26 cellular contexts compared by ENCODE assay signal in the genomic region with DNA sequence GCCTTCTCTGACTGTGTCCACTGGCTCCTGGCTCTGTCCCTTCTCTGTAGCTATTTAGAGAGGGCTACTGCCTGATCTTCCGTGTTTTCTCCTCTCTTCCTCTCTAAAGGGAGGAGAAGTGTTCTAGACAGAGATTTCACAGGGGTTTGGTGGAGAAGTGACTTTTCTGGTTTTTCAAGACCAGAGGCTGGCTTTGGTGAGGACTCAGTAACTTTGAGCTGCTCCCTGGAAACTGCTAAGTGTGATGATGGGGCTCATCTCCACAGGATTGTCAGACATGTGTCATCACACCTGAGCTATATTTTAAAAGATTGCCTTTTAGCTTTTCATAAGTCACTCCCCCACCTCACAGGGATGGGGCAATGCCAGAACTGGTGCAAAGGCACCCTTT. TPM values are rescaled to one million over a fixed set of nuclear protein-coding genes. Genes with fewer than 3 reads are reported as not detected.
DNase-seq lines count a peak whose midpoint lies in the region; ATAC-seq, FAIRE-seq and TF ChIP-seq lines count a peak whose summit lies in the region.
"Had no signal": no experiment of that assay in that cellular context is flagged by ENCODE, and none has a peak within 500 bp of the region (broad histone marks: within the 10 kb centered on the region; RNA-seq: fewer than 3 reads in every experiment).

No MANE protein-coding gene starts in this region.

- H3K4me2 ChIP-seq in mesendoderm (ENCODE audit: low read length) = no peak overlapping the region
- H3K4me2 ChIP-seq: BLaER1, hepatocyte, neural progenitor cell had no signal

- no peak for TF ChIP-seq CTCF in CD8-positive, alpha-beta T cell (IDR thresholded peaks at IDR 0.05)
- TF ChIP-seq CTCF in bronchial epithelial cell (IDR thresholded peaks at IDR 0.05; ENCODE audit: insufficient read depth, low read length, severe bottlenecking) (no peak), progenitor cell of endocrine pancreas (IDR thresholded peaks at IDR 0.05; ENCODE audit: unreplicated experiment) (no peak)

- POLR2A ChIA-PET in activated CD4-positive, alpha-beta T cell treated with anti-CD3 and anti-CD28 coated beads, Interleukin-2, amount 10 ng/mL, durations not matched to agents 7 days and 5 days (lab: Charles Lee) = no interaction called here
- POLR2A ChIA-PET in CD8-positive, alpha-beta T cell (lab: Charles Lee) = interaction anchor here (1.0 to 1.1 kb wide), 2 partner anchors 22 to 43 kb away, joined by 3 to 4 read pairs; no protein-coding TSS in a partner anchor

- no peak for ATAC-seq in CD8-positive, alpha-beta T cell
- ATAC-seq: activated T-helper 17 cell treated with anti-CD3 and anti-CD28 coated beads, Interleukin-2, amount 50 U/mL, for 72 hours; stimulated activated naive CD8-positive, alpha-beta T cell treated with anti-CD3 and anti-CD28 coated beads, Interleukin-15, Interleukin-2, amounts not matched to agents 100 U/mL and 50 U/mL, for 24 hours had no signal

- H3K36me3 ChIP-seq in CD8-positive, alpha-beta T cell (ENCODE audit: insufficient read depth, low read length) = no peaks in the 10 kb centered on the region
- H3K36me3 ChIP-seq in bronchial epithelial cell (ENCODE audit: control insufficient read depth, insufficient read depth, low read length) (no peaks in the 10 kb centered on the region), mesendoderm (ENCODE audit: control insufficient read depth, insufficient read depth, low read length) (no peaks in the 10 kb centered on the region)
- H3K36me3 ChIP-seq: BLaER1, cardiac muscle cell, neural progenitor cell, upper lobe of left lung had no signal

- H3K56ac ChIP-seq in mesendoderm (ENCODE audit: low read length) = no peak overlapping the region

- FAIRE-seq in bronchial epithelial cell (lab: Jason Lieb, UNC) = no peak

- intact Hi-C loops in CD8-positive, alpha-beta T cell (cut with DNase I, micrococcal nuclease) = no loop called here

- H3K27me3 Mint-ChIP-seq in activated CD4-positive, alpha-beta T cell treated with anti-CD3 and anti-CD28 coated beads, Interleukin-2, amount 10 ng/mL, durations not matched to agents 7 days and 5 days = no peaks in the 10 kb centered on the region
- H3K27me3 Mint-ChIP-seq in CD8-positive, alpha-beta T cell (ENCODE audit: low read depth) = no peaks in the 10 kb centered on the region
- peaks cover 68% of the 10 kb centered on the region for H3K27me3 Mint-ChIP-seq in progenitor cell of endocrine pancreas
- H3K27me3 Mint-ChIP-seq: activated T-helper 17 cell treated with anti-CD3 and anti-CD28 coated beads, Interleukin-2, amount 50 U/mL, for 72 hours had no signal

- no peak overlapping the region for H2BK5ac ChIP-seq in mesendoderm (ENCODE audit: low read length)

- H2AK5ac ChIP-seq in mesendoderm (ENCODE audit: low read length) = no peak overlapping the region

- no peaks in the 10 kb centered on the region for H3K9me3 ChIP-seq in CD8-positive, alpha-beta T cell (ENCODE audit: low read length)
- H3K9me3 ChIP-seq: BLaER1, upper lobe of left lung had no signal

- H3K79me1 ChIP-seq in mesendoderm (ENCODE audit: low read length) = no peaks in the 10 kb centered on the region

- no peaks in the 10 kb centered on the region for H3K27me3 ChIP-seq in CD8-positive, alpha-beta T cell (ENCODE audit: insufficient read depth, low read length)
- H3K27me3 ChIP-seq in bronchial epithelial cell (ENCODE audit: control insufficient read depth, insufficient read depth, low read length) (peaks cover 9% of the 10 kb centered on the region), mesendoderm (ENCODE audit: insufficient read depth, low read length, poor library complexity) (peaks cover 10% of the 10 kb centered on the region)

- no peak overlapping the region for H3K27ac ChIP-seq in CD8-positive, alpha-beta T cell (ENCODE audit: low read depth, low read length)
- H3K27ac ChIP-seq in mesendoderm (ENCODE audit: low read depth, low read length) = no peak overlapping the region
- H3K27ac ChIP-seq: BLaER1, cardiac muscle cell, hepatocyte, neural progenitor cell, upper lobe of left lung had no signal

- H3K4me1 Mint-ChIP-seq in activated CD4-positive, alpha-beta T cell treated with anti-CD3 and anti-CD28 coated beads, Interleukin-2, amount 10 ng/mL, durations not matched to agents 7 days and 5 days = peaks cover 68% of the 10 kb centered on the region
- H3K4me1 Mint-ChIP-seq in CD8-positive, alpha-beta T cell (ENCODE audit: low read depth) = peaks cover 78% of the 10 kb centered on the region
- H3K4me1 Mint-ChIP-seq in progenitor cell of endocrine pancreas (ENCODE audit: low read depth) = peaks cover under 1% of the 10 kb centered on the region

- H3K36me3 Mint-ChIP-seq in activated CD4-positive, alpha-beta T cell treated with anti-CD3 and anti-CD28 coated beads, Interleukin-2, amount 10 ng/mL, durations not matched to agents 7 days and 5 days (ENCODE audit: low read depth) = peaks cover 64% of the 10 kb centered on the region
- peaks cover 24% of the 10 kb centered on the region for H3K36me3 Mint-ChIP-seq in CD8-positive, alpha-beta T cell
- H3K36me3 Mint-ChIP-seq in progenitor cell of endocrine pancreas (ENCODE audit: insufficient read depth) = no peaks in the 10 kb centered on the region
- H3K36me3 Mint-ChIP-seq: neural progenitor cell had no signal

- no peak overlapping the region for H4K8ac ChIP-seq in mesendoderm (ENCODE audit: low read depth, low read length)

- H3K79me2 ChIP-seq in mesendoderm (ENCODE audit: control insufficient read depth, insufficient read depth, low read length) = no peaks in the 10 kb centered on the region
- H3K79me2 ChIP-seq: hepatocyte had no signal

- H3K4me1 ChIP-seq in CD8-positive, alpha-beta T cell (ENCODE audit: insufficient read depth, low read length) = peaks cover 87% of the 10 kb centered on the region
- H3K4me1 ChIP-seq in mesendoderm (ENCODE audit: control insufficient read depth, low read depth, low read length) = no peaks in the 10 kb centered on the region
- H3K4me1 ChIP-seq: BLaER1, neural progenitor cell had no signal

- no peak overlapping the region for H3K4me3 Mint-ChIP-seq in activated CD4-positive, alpha-beta T cell treated with anti-CD3 and anti-CD28 coated beads, Interleukin-2, amount 10 ng/mL, durations not matched to agents 7 days and 5 days
- no peak overlapping the region for H3K4me3 Mint-ChIP-seq in CD8-positive, alpha-beta T cell
- H3K4me3 Mint-ChIP-seq in progenitor cell of endocrine pancreas (ENCODE audit: low read depth) = no peak overlapping the region
- H3K4me3 Mint-ChIP-seq: activated T-helper 17 cell treated with anti-CD3 and anti-CD28 coated beads, Interleukin-2, amount 50 U/mL, for 72 hours; neural progenitor cell had no signal

- H3K27ac Mint-ChIP-seq in activated CD4-positive, alpha-beta T cell treated with anti-CD3 and anti-CD28 coated beads, Interleukin-2, amount 10 ng/mL, durations not matched to agents 7 days and 5 days = peak overlapping the region; percentile 4
- H3K27ac Mint-ChIP-seq in CD8-positive, alpha-beta T cell = peak overlapping the region; percentile 22
- peak overlapping the region; percentile 20 for H3K27ac Mint-ChIP-seq in progenitor cell of endocrine pancreas
- H3K27ac Mint-ChIP-seq: activated T-helper 17 cell treated with anti-CD3 and anti-CD28 coated beads, Interleukin-2, amount 50 U/mL, for 72 hours; neural progenitor cell had no signal

- CTCF ChIA-PET in activated CD4-positive, alpha-beta T cell treated with anti-CD3 and anti-CD28 coated beads, Interleukin-2, amount 10 ng/mL, durations not matched to agents 7 days and 5 days (lab: Charles Lee) = interaction anchor here (2.0 to 2.9 kb wide), 3 partner anchors 9 to 48 kb away, joined by 8 to 13 read pairs (median 10); no protein-coding TSS in a partner anchor
- CTCF ChIA-PET in CD8-positive, alpha-beta T cell (lab: Charles Lee) = interaction anchor here (0.9 to 6.0 kb wide), 5 partner anchors 9 to 83 kb away, joined by 3 to 30 read pairs (median 10); no protein-coding TSS in a partner anchor

- no peak for DNase-seq in activated CD4-positive, alpha-beta T cell treated with anti-CD3 and anti-CD28 coated beads, Interleukin-2, amount 10 ng/mL, durations not matched to agents 7 days and 5 days
- DNase-seq in activated CD4-positive, alpha-beta T cell treated with anti-CD3 and anti-CD28 coated beads, Interleukin-2, amount 50 U/mL, for 4 hours = no peak
- no peak for DNase-seq in CD8-positive, alpha-beta T cell
- DNase-seq in bronchial epithelial cell (ENCODE audit: low read depth) (peak; percentile 14), progenitor cell of endocrine pancreas (ENCODE audit: low spot score, unreplicated experiment) (no peak), mesendoderm (no peak), NCI-H2227 (lab: John Stamatoyannopoulos, UW; ENCODE audit: unreplicated experiment) (no peak)
- DNase-seq in stimulated activated CD4-positive, alpha-beta T cell treated with anti-CD3 and anti-CD28 coated beads, Interleukin-1b, Interleukin-23, amount 100 ng/mL, for 48 hours = no peak
- DNase-seq: activated CD4-positive, CD25-positive, alpha-beta regulatory T cell treated with anti-CD3 and anti-CD28 coated beads, Interleukin-2, amount 50 U/mL, for 72 hours; amniotic stem cell; dermis blood vessel endothelial cell; foreskin melanocyte; GOT3; Kasumi-1; NCI-H1048; NCI-H187; NCI-H526 treated with DMSO at 0.1 percent for 48 hours; stimulated activated naive CD8-positive, alpha-beta T cell treated with anti-CD3 and anti-CD28 coated beads, Interleukin-15, Interleukin-2, amounts not matched to agents 100 U/mL and 50 U/mL, for 24 hours; upper lobe of left lung had no signal

- no peak overlapping the region for H2BK120ac ChIP-seq in mesendoderm (ENCODE audit: low read depth, low read length)

- no peak overlapping the region for H3K4ac ChIP-seq in mesendoderm (ENCODE audit: low read depth, low read length)

- WGBS in mesendoderm (ENCODE audit: extremely low coverage, insufficient coverage, low lambda C conversion rate) = no CpG with 5 or more reads among the region's 1 CpG

- H4K5ac ChIP-seq in mesendoderm (ENCODE audit: low read length) = no peak overlapping the region

- no peak overlapping the region for H3K9ac ChIP-seq in mesendoderm (ENCODE audit: low read length)
- H3K9ac ChIP-seq: BLaER1, neural progenitor cell had no signal

- no peak overlapping the region for H3K23ac ChIP-seq in mesendoderm (ENCODE audit: low read length)

- H3K4me3 ChIP-seq in CD8-positive, alpha-beta T cell (ENCODE audit: low read depth, low read length) = no peak overlapping the region
- H3K4me3 ChIP-seq in bronchial epithelial cell (ENCODE audit: low read depth, low read length) (no peak overlapping the region), mesendoderm (ENCODE audit: low read length) (no peak overlapping the region)
- H3K4me3 ChIP-seq: BLaER1, cardiac muscle cell, hepatocyte, neural progenitor cell, upper lobe of left lung had no signal

- no peaks in the 10 kb centered on the region for H3K9me3 Mint-ChIP-seq in activated CD4-positive, alpha-beta T cell treated with anti-CD3 and anti-CD28 coated beads, Interleukin-2, amount 10 ng/mL, durations not matched to agents 7 days and 5 days
- no peaks in the 10 kb centered on the region for H3K9me3 Mint-ChIP-seq in CD8-positive, alpha-beta T cell
- peaks cover 5% of the 10 kb centered on the region for H3K9me3 Mint-ChIP-seq in progenitor cell of endocrine pancreas (ENCODE audit: low read depth)

- no peak overlapping the region for H2BK15ac ChIP-seq in mesendoderm (replicated peaks; ENCODE audit: low read depth)

- H3K18ac ChIP-seq in mesendoderm (ENCODE audit: low read length) = no peak overlapping the region

RNA-seq across cellular contexts. Expression of gene MAL, which starts 6.2 kb away (rescaled TPM):
- 100 to 1,000 TPM; 237 to 339 TPM for total RNA-seq in activated CD4-positive, alpha-beta T cell treated with anti-CD3 and anti-CD28 coated beads, Interleukin-2, amount 10 ng/mL, durations not matched to agents 7 days and 5 days
- total RNA-seq in CD8-positive, alpha-beta T cell = 10 to 100 TPM; 49.8 to 56.0 TPM
- total RNA-seq in bronchial epithelial cell (1.1 and 11.0 TPM in 2 replicates), progenitor cell of endocrine pancreas (not detected in 2 replicates)
- 0.10 TPM for polyA plus RNA-seq in mesendoderm (2013, experiment 1 of 2)
- polyA plus RNA-seq in mesendoderm (2013, experiment 2 of 2) = 0.14 TPM
- total RNA-seq: A673, cardiac muscle cell, pulmonary artery endothelial cell had no signal
- polyA plus RNA-seq: cardiac muscle cell, hepatocyte had no signal
